21 cellular contexts compared by ENCODE assay signal in the genomic region with DNA sequence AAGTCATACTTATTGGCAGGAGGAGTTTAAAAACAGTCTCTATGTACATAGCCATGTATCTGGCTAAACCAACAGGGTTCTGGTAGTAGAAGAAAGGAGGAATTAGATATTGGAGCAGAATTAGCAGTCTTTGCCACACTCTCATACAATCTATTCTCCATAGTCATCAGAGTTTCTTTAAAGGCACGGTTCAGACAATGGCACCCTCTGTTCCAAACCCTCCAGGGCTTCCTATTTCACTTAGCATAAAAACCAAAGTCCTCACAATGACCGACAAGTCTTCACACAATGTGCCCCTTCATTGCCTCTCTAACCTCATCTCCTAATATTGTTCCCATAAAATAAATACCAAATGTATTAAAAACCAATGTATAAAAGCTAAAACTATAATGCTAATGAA. TPM values are rescaled to one million over a fixed set of nuclear protein-coding genes. Genes with fewer than 3 reads are reported as not detected.
DNase-seq lines count a peak whose midpoint lies in the region; ATAC-seq, FAIRE-seq and TF ChIP-seq lines count a peak whose summit lies in the region.
"Had no signal": no experiment of that assay in that cellular context is flagged by ENCODE, and none has a peak within 500 bp of the region (broad histone marks: within the 10 kb centered on the region; RNA-seq: fewer than 3 reads in every experiment).

No MANE protein-coding gene starts in this region.

- in situ Hi-C loops in HepG2 (cut with HindIII; ENCODE audit: extremely low pct_ligation_motif_present, low pct_unique_long_range_greater_than_20kb), result no loop called here

- H3K9ac ChIP-seq in HUES48 (ENCODE audit: low read depth, low read length) (no peak overlapping the region), HepG2 (ENCODE audit: insufficient read depth, low read depth, low read length) (0 out of 2 replicates have a peak overlapping the region, but pooled peaks have one; percentile 5)

- no peaks in the 10 kb centered on the region for H4K20me1 ChIP-seq in HepG2 (ENCODE audit: insufficient read depth, low read length)

- ATAC-seq in HepG2, result peak; percentile 100
- no peak for ATAC-seq in HG03159 (IDR thresholded peaks at IDR 0.05; ENCODE audit: unreplicated experiment)
- ATAC-seq in GM19324 (IDR thresholded peaks at IDR 0.05; ENCODE audit: low FRiP score, unreplicated experiment), result no peak
- ATAC-seq: K562, natural killer cell had no signal

- peak overlapping the region; percentile 48 for H3K4me2 ChIP-seq in HepG2 (ENCODE audit: low read depth, low read length)
- H3K4me2 ChIP-seq: hepatocyte had no signal

- H3K27me3 ChIP-seq in HUES48 (ENCODE audit: control insufficient read depth, insufficient read depth, low read length) (no peaks in the 10 kb centered on the region), HepG2 (ENCODE audit: control insufficient read depth in 1 of 2, insufficient read depth in 2 of 2, low read length in 2 of 2) (no peaks in the 10 kb centered on the region), small intestine (ENCODE audit: control insufficient read depth in 2 of 2, insufficient read depth in 2 of 2, low read length in 2 of 2) (no peaks in the 10 kb centered on the region)
- H3K27me3 ChIP-seq: hepatocyte had no signal

- POLR2A ChIA-PET in HepG2 (lab: Yijun Ruan, JAX), result no interaction called here

- TF ChIP-seq EP300 in HepG2 (IDR thresholded peaks at IDR 0.05; ENCODE audit: low read depth in 2 of 2, low read length in 2 of 2) (peak in 1 of 2 experiments; percentile 11; a peak in 1 of 4 replicates), HepG2 (CRISPR knock-in tag; IDR thresholded peaks at IDR 0.05; ENCODE audit: borderline replicate concordance) (no peak)

- H3K79me2 ChIP-seq in HepG2 (ENCODE audit: insufficient read depth, low read length), result no peaks in the 10 kb centered on the region

- no peak overlapping the region for H3K4me3 ChIP-seq in HUES48 (ENCODE audit: low read depth, low read length)
- no peak overlapping the region; a peak in 1 of 6 replicates for H3K4me3 ChIP-seq in HepG2 (replicated peaks in 1 of 3; ENCODE audit: insufficient read depth in 1 of 3, low read depth in 2 of 3, low read length in 3 of 3)
- no peak overlapping the region for H3K4me3 ChIP-seq in small intestine (ENCODE audit: low read depth in 1 of 2, low read length in 2 of 2)
- H3K4me3 ChIP-seq: hepatocyte, K562 had no signal

- H3K4me1 ChIP-seq in HUES48 (ENCODE audit: control insufficient read depth, insufficient read depth, low read length), result peaks cover 18% of the 10 kb centered on the region
- H3K4me1 ChIP-seq in HepG2 (ENCODE audit: insufficient read depth, low read length), result peaks cover 30% of the 10 kb centered on the region
- peaks cover 0 to 2% of the 10 kb centered on the region in 2 donors for H3K4me1 ChIP-seq in small intestine (ENCODE audit: control insufficient read depth in 2 of 2, insufficient read depth in 1 of 2, low read depth in 1 of 2, low read length in 1 of 2)

- H3K9me3 ChIP-seq in HUES48 (ENCODE audit: control insufficient read depth, insufficient read depth, low read length) (no peaks in the 10 kb centered on the region), HepG2 (ENCODE audit: low read length) (no peaks in the 10 kb centered on the region), small intestine (ENCODE audit: control insufficient read depth, low read depth) (no peaks in the 10 kb centered on the region)

- TF ChIP-seq POLR2A in HepG2 (IDR thresholded peaks at IDR 0.05; ENCODE audit: insufficient read depth in 1 of 2, low read depth in 2 of 2, low read length in 2 of 2), result no peak

- TF ChIP-seq CTCF in HepG2 (CRISPR knock-in tag; IDR thresholded peaks at IDR 0.05), result no peak

- no peaks in the 10 kb centered on the region for H3K36me3 ChIP-seq in HUES48 (ENCODE audit: control insufficient read depth, insufficient read depth, low read length)
- H3K36me3 ChIP-seq in HepG2 (replicated peaks in 1 of 2; ENCODE audit: control insufficient read depth in 1 of 2, insufficient read depth in 2 of 2, low read length in 2 of 2), result no peaks in the 10 kb centered on the region
- no peaks in the 10 kb centered on the region for H3K36me3 ChIP-seq in small intestine (ENCODE audit: control insufficient read depth in 2 of 2, insufficient read depth in 2 of 2, low read length in 2 of 2)

- intact Hi-C loops in HepG2 (cut with micrococcal nuclease; ENCODE audit: unreplicated experiment), result loop anchor here (1.0 kb wide), 1 partner anchor 12 kb away; a partner anchor contains a TSS

- DNase-seq in astrocyte of the hippocampus (ENCODE audit: low read depth, low spot score) (peak; percentile 38), HepG2 (ENCODE audit: low spot score) (peak; percentile 81), small intestine (peak; percentile 10), NCI-H524 treated with DMSO at 0.1 percent for 48 hours (lab: John Stamatoyannopoulos, UW) (no peak), Kasumi-1 (lab: John Stamatoyannopoulos, UW) (no peak)
- DNase-seq: activated CD4-positive, alpha-beta memory T cell treated with anti-CD3 and anti-CD28 coated beads for 36 hours; activated naive CD4-positive, alpha-beta T cell; activated T-cell treated with anti-CD3 and anti-CD28 coated beads for 4 hours; CD8-positive, alpha-beta memory T cell; islet precursor cell; natural killer cell; NCI-H1092; NCI-H2029 treated with DMSO at 0.1 percent for 48 hours; NCI-H446; SHP77 had no signal

- 0% methylated on average over 2 of the region's 2 CpGs for WGBS in HepG2 (ENCODE audit: low lambda C conversion rate)
- 20 to 50% (median 35%) methylated on average over 2 of the region's 2 CpGs for WGBS in small intestine, 3 donors

- TF ChIP-seq RAD21 in HepG2 (CRISPR knock-in tag; IDR thresholded peaks at IDR 0.05), result no peak

- FAIRE-seq in HepG2 (lab: Jason Lieb, UNC), result peak; percentile 30
- no peak for FAIRE-seq in small intestine (lab: Jason Lieb, UNC)
- FAIRE-seq: astrocyte, K562 had no signal

- CTCF ChIA-PET in HepG2 (lab: Yijun Ruan, JAX; ENCODE audit: low intra/inter-chr PET ratio, low total read pairs), result no interaction called here

- H2AFZ ChIP-seq in HepG2 (ENCODE audit: low read length), result no peak overlapping the region
- H2AFZ ChIP-seq: hepatocyte had no signal

- H3K27ac ChIP-seq in HUES48 (ENCODE audit: low read depth, low read length) (peak overlapping the region; percentile 3), HepG2 (ENCODE audit: extremely low read length, insufficient read depth, low read length) (peak overlapping the region; percentile 65), small intestine (ENCODE audit: low read depth in 1 of 2, low read length in 1 of 2) (no peak overlapping the region)
- H3K27ac ChIP-seq: hepatocyte had no signal

- BruUV-seq in HepG2 (replicated peaks; lab: Mats Ljungman, UMichigan), result no TSS peak

TF ChIP-seq in HepG2, 621 proteins besides CTCF, POLR2A, EP300 and RAD21 (continues in another document):
- TF ChIP-seq ASH2L (IDR thresholded peaks at IDR 0.05; ENCODE audit: insufficient read length, low read depth, low read length) (peak; percentile 50), ZNF12 (CRISPR knock-in tag; IDR thresholded peaks at IDR 0.05) (0 out of 2 replicates have a peak, but pooled peaks have one; percentile 39), HNF4A (CRISPR knock-in tag; IDR thresholded peaks at IDR 0.05) (peak; percentile 34; the same call in 1 of the 2 replicates), DMAP1 (CRISPR knock-in tag; IDR thresholded peaks at IDR 0.05) (no peak), GATAD2A (CRISPR knock-in tag; IDR thresholded peaks at IDR 0.05) (peak; percentile 9), SOX6 (IDR thresholded peaks at IDR 0.05) (no peak), SOX6 (CRISPR knock-in tag; IDR thresholded peaks at IDR 0.05) (peak; percentile 60), ZNF644 (CRISPR knock-in tag; IDR thresholded peaks at IDR 0.05; ENCODE audit: low read depth) (0 out of 2 replicates have a peak, but pooled peaks have one; percentile 25), TBX3 (IDR thresholded peaks at IDR 0.05; ENCODE audit: borderline replicate concordance) (peak; percentile 34; the same call in 1 of the 2 replicates), TBX2 (CRISPR knock-in tag; IDR thresholded peaks at IDR 0.05; ENCODE audit: borderline replicate concordance) (0 out of 2 replicates have a peak, but pooled peaks have one; percentile 15)

RNA-seq across cellular contexts. Expression of a gene that starts 12.7 kb away (rescaled TPM):
- 0.75 and 1.2 TPM in 2 replicates for total RNA-seq in HepG2 (2016; rRNA removed; fragmentation: Illumina TruSeq; extraction: Trizol)
- total RNA-seq in HepG2 (2016; cell fraction: cytosol; rRNA removed; fragmentation: Illumina TruSeq; extraction: Trizol; ENCODE audit: low read depth), result 0.18 and 0.81 TPM in 2 replicates
- 0.89 and 1.5 TPM in 2 replicates for total RNA-seq in HepG2 (2016; cell fraction: insoluble cytoplasmic fraction; rRNA removed; fragmentation: Illumina TruSeq; extraction: Trizol)
- total RNA-seq in HepG2 (2016; cell fraction: membrane; rRNA removed; fragmentation: Illumina TruSeq; extraction: Trizol), result 1.0 and 1.1 TPM in 2 replicates
- total RNA-seq in HepG2 (2016; cell fraction: nucleus; rRNA removed; fragmentation: Illumina TruSeq; extraction: Trizol), result 0.90 and 0.97 TPM in 2 replicates
- polyA plus RNA-seq in HepG2 (2011; rRNA removed), result 0.83 and 0.98 TPM in 2 replicates
- 0.43 and 0.69 TPM in 2 replicates for polyA plus RNA-seq in HepG2 (2011; cell fraction: cytosol; rRNA removed)
- 0.74 and 0.93 TPM in 2 replicates for polyA plus RNA-seq in HepG2 (2011; cell fraction: nucleus; rRNA removed)
- polyA plus RNA-seq in HepG2 (2012), result 0.62 and 0.69 TPM in 2 replicates
- polyA plus RNA-seq in HepG2 (2016; cell fraction: cytosol; fragmentation: Illumina TruSeq; extraction: Trizol; ENCODE audit: low read depth), result 0.23 and 0.25 TPM in 2 replicates
- polyA plus RNA-seq in HepG2 (2016; cell fraction: insoluble cytoplasmic fraction; fragmentation: Illumina TruSeq; extraction: Trizol; ENCODE audit: low read depth), result 1.4 and 1.7 TPM in 2 replicates
- polyA plus RNA-seq in HepG2 (2016; cell fraction: membrane; fragmentation: Illumina TruSeq; extraction: Trizol; ENCODE audit: low read depth), result 0.62 and 0.98 TPM in 2 replicates
- 0.78 and 1.5 TPM in 2 replicates for polyA plus RNA-seq in HepG2 (2016; cell fraction: nucleus; fragmentation: Illumina TruSeq; extraction: Trizol; ENCODE audit: insufficient read depth, low read depth)
- 1.1 and 3.3 TPM in 2 replicates for polyA minus RNA-seq in HepG2 (2011; rRNA and poly(A)+ RNA removed; ENCODE audit: low replicate concordance)
- polyA minus RNA-seq in HepG2 (2011; cell fraction: cytosol; rRNA and poly(A)+ RNA removed), result 0.40 and 0.53 TPM in 2 replicates
- polyA minus RNA-seq in HepG2 (2011; cell fraction: nucleus; rRNA and poly(A)+ RNA removed), result 1.7 TPM in 2 replicates
- polyA plus RNA-seq in small intestine, result 1 to 10 TPM; 4.1 to 5.8 (median 5.2) TPM

Comparison
In these comparisons a context has a peak if more than half of its experiments do, and no peak if none do; other contexts are left out.
1. H3K27ac ChIP-seq: peak in HUES48 (single experiment) and HepG2 (single experiment); none in small intestine (0 of 2).
2. DNase-seq: peak in astrocyte of the hippocampus (single experiment), HepG2 (single experiment) and small intestine (single experiment); none in NCI-H524 treated with DMSO at 0.1 percent for 48 hours (single experiment) and Kasumi-1 (0 of 2).